17 cellular contexts compared by ENCODE assay signal in the genomic region with DNA sequence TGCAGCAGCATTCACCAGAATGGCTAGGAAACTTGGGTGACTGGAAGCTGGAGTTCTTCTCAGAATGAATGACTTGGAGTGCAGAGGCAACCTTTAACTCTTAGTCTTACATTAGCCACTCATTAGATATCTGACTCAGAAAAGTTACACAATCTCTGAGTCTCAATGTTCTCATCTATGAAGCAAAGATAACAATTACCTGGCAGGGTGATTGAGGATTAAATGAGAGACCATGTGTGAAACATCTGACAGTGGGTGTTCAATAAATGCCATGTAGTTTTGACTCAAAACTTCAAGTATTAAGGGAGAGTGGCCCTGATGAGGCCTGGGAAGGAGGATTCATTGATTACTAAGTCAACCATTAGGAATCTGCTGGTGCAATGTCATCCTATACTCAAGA. TPM values are rescaled to one million over a fixed set of nuclear protein-coding genes. Genes with fewer than 3 reads are reported as not detected.
A peak's percentile ranks its signal among the peaks of the same experiment; 100 is the strongest.
DNase-seq lines count a peak whose midpoint lies in the region; ATAC-seq, FAIRE-seq and TF ChIP-seq lines count a peak whose summit lies in the region.
"Had no signal": no experiment of that assay in that cellular context is flagged by ENCODE, and none has a peak within 500 bp of the region (broad histone marks: within the 10 kb centered on the region; RNA-seq: fewer than 3 reads in every experiment).

No MANE protein-coding gene starts in this region.

- no peak for TF ChIP-seq RAD21 in HepG2 (CRISPR knock-in tag; IDR thresholded peaks at IDR 0.05)

- CTCF ChIA-PET in BJ (lab: Yijun Ruan, JAX): no interaction called here
- CTCF ChIA-PET in HepG2 (lab: Yijun Ruan, JAX; ENCODE audit: low intra/inter-chr PET ratio, low total read pairs): no interaction called here

- FAIRE-seq in HepG2 (lab: Jason Lieb, UNC): no peak
- FAIRE-seq: colon, endothelial cell of umbilical vein had no signal

- H3K4me1 ChIP-seq in HepG2 (ENCODE audit: insufficient read depth, low read length) (no peaks in the 10 kb centered on the region), osteoblast (ENCODE audit: insufficient read depth, low read length) (no peaks in the 10 kb centered on the region), lower lobe of right lung (no peaks in the 10 kb centered on the region)
- H3K4me1 ChIP-seq: neural progenitor cell had no signal

- no peak overlapping the region for H3K9ac ChIP-seq in HepG2 (ENCODE audit: insufficient read depth, low read depth, low read length)
- H3K9ac ChIP-seq: neural progenitor cell had no signal

- H3K9me3 ChIP-seq in HepG2 (ENCODE audit: low read length) (no peaks in the 10 kb centered on the region), osteoblast (ENCODE audit: low read depth, low read length) (no peaks in the 10 kb centered on the region), lower lobe of right lung (no peaks in the 10 kb centered on the region)
- H3K9me3 ChIP-seq: right atrium auricular region had no signal

- H3K4me2 ChIP-seq in HepG2 (ENCODE audit: low read depth, low read length) (no peak overlapping the region), osteoblast (ENCODE audit: insufficient read depth, low read length) (no peak overlapping the region)
- H3K4me2 ChIP-seq: neural progenitor cell had no signal

- POLR2A ChIA-PET in BJ (lab: Charles Lee) (no interaction called here), HepG2 (lab: Yijun Ruan, JAX) (no interaction called here)

- no TSS peak for BruUV-seq in HepG2 (replicated peaks; lab: Mats Ljungman, UMichigan)

- TF ChIP-seq POLR2A in HepG2 (IDR thresholded peaks at IDR 0.05; ENCODE audit: insufficient read depth in 1 of 2, low read depth in 2 of 2, low read length in 2 of 2): no peak

- no peak for TF ChIP-seq EP300 in HepG2 (IDR thresholded peaks at IDR 0.05; ENCODE audit: low read depth in 2 of 2, low read length in 2 of 2)
- no peak for TF ChIP-seq EP300 in HepG2 (CRISPR knock-in tag; IDR thresholded peaks at IDR 0.05; ENCODE audit: borderline replicate concordance)

- ATAC-seq in HepG2 (no peak), HG02763 (IDR thresholded peaks at IDR 0.05; ENCODE audit: unreplicated experiment) (no peak), lower lobe of right lung (no peak)
- ATAC-seq: activated naive CD8-positive, alpha-beta T cell treated with anti-CD3 and anti-CD28 coated beads, Interleukin-2, amount 50 U/mL, for 24 hours; T-helper 17 cell had no signal

- no peaks in the 10 kb centered on the region for H3K36me3 ChIP-seq in BJ (ENCODE audit: control insufficient read depth, insufficient read depth, low read length)
- H3K36me3 ChIP-seq in HepG2 (replicated peaks in 1 of 2; ENCODE audit: control insufficient read depth in 1 of 2, insufficient read depth in 2 of 2, low read length in 2 of 2): peaks cover 0 to 2% of the 10 kb centered on the region in 2 experiments; a peak in 1 of 5 replicates
- H3K36me3 ChIP-seq in osteoblast (ENCODE audit: insufficient read depth, low read length): no peaks in the 10 kb centered on the region
- peaks cover 6% of the 10 kb centered on the region for H3K36me3 ChIP-seq in lower lobe of right lung
- H3K36me3 ChIP-seq: neural progenitor cell had no signal

- H3K27me3 ChIP-seq in BJ (ENCODE audit: control insufficient read depth, insufficient read depth, low read length) (no peaks in the 10 kb centered on the region), HepG2 (ENCODE audit: control insufficient read depth in 1 of 2, insufficient read depth in 2 of 2, low read length in 2 of 2) (no peaks in the 10 kb centered on the region), osteoblast (ENCODE audit: insufficient read depth, low read length) (no peaks in the 10 kb centered on the region), lower lobe of right lung (ENCODE audit: low read depth) (no peaks in the 10 kb centered on the region)
- H3K27me3 ChIP-seq: neural progenitor cell, right atrium auricular region had no signal

- H3K79me2 ChIP-seq in HepG2 (ENCODE audit: insufficient read depth, low read length) (no peaks in the 10 kb centered on the region), osteoblast (ENCODE audit: insufficient read depth, low read length) (no peaks in the 10 kb centered on the region)

- TF ChIP-seq CTCF in BJ (IDR thresholded peaks at IDR 0.05; ENCODE audit: insufficient read depth, low read depth, low read length) (no peak), epithelial cell of esophagus (IDR thresholded peaks at IDR 0.05; ENCODE audit: insufficient read depth, low read depth, low read length, missing control alignments) (no peak), HepG2 (CRISPR knock-in tag; IDR thresholded peaks at IDR 0.05) (no peak), osteoblast (IDR thresholded peaks at IDR 0.05; ENCODE audit: extremely low read depth, low read depth, low read length) (no peak), lower lobe of right lung (IDR thresholded peaks at IDR 0.05) (no peak)

- in situ Hi-C loops in HepG2 (cut with HindIII; ENCODE audit: extremely low pct_ligation_motif_present, low pct_unique_long_range_greater_than_20kb): no loop called here

- DNase-seq in BJ (ENCODE audit: low read depth) (peak; percentile 1), M059J (ENCODE audit: low read depth) (peak; percentile 12), epithelial cell of esophagus (ENCODE audit: low read depth) (peak; percentile 84), HepG2 (ENCODE audit: low spot score) (no peak), osteoblast (ENCODE audit: insufficient read length, low spot score, missing footprints) (no peak), lower lobe of right lung (no peak)
- no peak for DNase-seq in activated CD4-positive, alpha-beta T cell treated with anti-CD3 and anti-CD28 coated beads for 48 hours
- DNase-seq: activated B cell treated with CpG ODN at 0.5 μM for 24 hours; activated CD8-positive, alpha-beta memory T cell treated with anti-CD3 and anti-CD28 coated beads for 24 hours; activated naive CD8-positive, alpha-beta T cell treated with anti-CD3 and anti-CD28 coated beads, Interleukin-2, amount 50 U/mL, for 24 hours; substantia nigra; T-helper 17 cell had no signal

- H4K20me1 ChIP-seq in HepG2 (ENCODE audit: insufficient read depth, low read length): no peaks in the 10 kb centered on the region
- H4K20me1 ChIP-seq in osteoblast (ENCODE audit: insufficient read depth, low read length): no peaks in the 10 kb centered on the region

- H3K4me3 ChIP-seq in BJ (ENCODE audit: low read depth, low read length) (no peak overlapping the region), epithelial cell of esophagus (ENCODE audit: low read length) (no peak overlapping the region), HepG2 (replicated peaks in 1 of 3; ENCODE audit: insufficient read depth in 1 of 3, low read depth in 2 of 3, low read length in 3 of 3) (no peak overlapping the region), osteoblast (ENCODE audit: insufficient read depth, low read length) (no peak overlapping the region), lower lobe of right lung (no peak overlapping the region)
- H3K4me3 ChIP-seq: neural progenitor cell, right atrium auricular region had no signal

- H3K27ac ChIP-seq in HepG2 (ENCODE audit: extremely low read length, insufficient read depth, low read length) (no peak overlapping the region), osteoblast (ENCODE audit: low read depth, low read length) (no peak overlapping the region), lower lobe of right lung (no peak overlapping the region)
- H3K27ac ChIP-seq: neural progenitor cell, right atrium auricular region had no signal

- no peak overlapping the region for H2AFZ ChIP-seq in HepG2 (ENCODE audit: low read length)
- H2AFZ ChIP-seq in osteoblast (ENCODE audit: low read length): no peak overlapping the region
- H2AFZ ChIP-seq: neural progenitor cell had no signal

- intact Hi-C loops in HepG2 (cut with micrococcal nuclease; ENCODE audit: unreplicated experiment): no loop called here
- intact Hi-C loops in lower lobe of right lung (cut with DNase I): no loop called here

TF ChIP-seq in HepG2, 621 proteins besides CTCF, POLR2A, EP300 and RAD21:
- TF ChIP-seq ZNF234 (CRISPR knock-in tag; conservative IDR thresholded peaks at IDR 0.05) (no peak), CEBPB (IDR thresholded peaks at IDR 0.05; ENCODE audit: borderline replicate concordance, low read depth, low read length) (0 out of 2 replicates have a peak, but pooled peaks have one; percentile 0)
TF ChIP-seq in HepG2: peak in this region for 1.

RNA-seq across cellular contexts. Expression of a gene that starts 48.3 kb away (rescaled TPM):
- polyA plus RNA-seq in BJ (2011; rRNA removed): 71.5 and 140 TPM in 2 replicates
- polyA minus RNA-seq in BJ (2011; rRNA and poly(A)+ RNA removed): 52.0 and 54.0 TPM in 2 replicates
- total RNA-seq in M059J (2014; rRNA removed; shearing (Covaris generic)): 216 and 237 TPM in 2 replicates
- 172 and 263 TPM in 2 replicates for total RNA-seq in HepG2 (2016; rRNA removed; fragmentation: Illumina TruSeq; extraction: Trizol)
- 40.9 and 41.5 TPM in 2 replicates for total RNA-seq in HepG2 (2016; cell fraction: cytosol; rRNA removed; fragmentation: Illumina TruSeq; extraction: Trizol; ENCODE audit: low read depth)
- 168 and 279 TPM in 2 replicates for total RNA-seq in HepG2 (2016; cell fraction: insoluble cytoplasmic fraction; rRNA removed; fragmentation: Illumina TruSeq; extraction: Trizol)
- total RNA-seq in HepG2 (2016; cell fraction: membrane; rRNA removed; fragmentation: Illumina TruSeq; extraction: Trizol): 76.2 and 78.8 TPM in 2 replicates
- 92.2 and 97.3 TPM in 2 replicates for total RNA-seq in HepG2 (2016; cell fraction: nucleus; rRNA removed; fragmentation: Illumina TruSeq; extraction: Trizol)
- polyA plus RNA-seq in HepG2 (2011; rRNA removed): 79.7 and 114 TPM in 2 replicates
- 54.9 and 80.4 TPM in 2 replicates for polyA plus RNA-seq in HepG2 (2011; cell fraction: cytosol; rRNA removed)
- polyA plus RNA-seq in HepG2 (2011; cell fraction: nucleus; rRNA removed): 23.9 and 30.0 TPM in 2 replicates
- polyA plus RNA-seq in HepG2 (2012): 64.3 and 84.1 TPM in 2 replicates
- 35.6 and 39.9 TPM in 2 replicates for polyA plus RNA-seq in HepG2 (2016; cell fraction: cytosol; fragmentation: Illumina TruSeq; extraction: Trizol; ENCODE audit: low read depth)
- 291 and 306 TPM in 2 replicates for polyA plus RNA-seq in HepG2 (2016; cell fraction: insoluble cytoplasmic fraction; fragmentation: Illumina TruSeq; extraction: Trizol; ENCODE audit: low read depth)
- 65.0 and 74.0 TPM in 2 replicates for polyA plus RNA-seq in HepG2 (2016; cell fraction: membrane; fragmentation: Illumina TruSeq; extraction: Trizol; ENCODE audit: low read depth)
- 95.6 and 101 TPM in 2 replicates for polyA plus RNA-seq in HepG2 (2016; cell fraction: nucleus; fragmentation: Illumina TruSeq; extraction: Trizol; ENCODE audit: insufficient read depth, low read depth)
- polyA minus RNA-seq in HepG2 (2011; rRNA and poly(A)+ RNA removed; ENCODE audit: low replicate concordance): 86.3 and 206 TPM in 2 replicates
- 40.4 and 45.5 TPM in 2 replicates for polyA minus RNA-seq in HepG2 (2011; cell fraction: cytosol; rRNA and poly(A)+ RNA removed)
- polyA minus RNA-seq in HepG2 (2011; cell fraction: nucleus; rRNA and poly(A)+ RNA removed): 115 and 131 TPM in 2 replicates
- total RNA-seq in osteoblast: 82.8 and 92.6 TPM in 2 replicates
- 48.4 TPM for total RNA-seq in lower lobe of right lung

Comparison
In these comparisons a context has a peak if more than half of its experiments do, and no peak if none do; other contexts are left out.
1. DNase-seq: peak in BJ (single experiment), M059J (single experiment) and epithelial cell of esophagus (single experiment); none in HepG2 (single experiment), osteoblast (single experiment), lower lobe of right lung (single experiment) and activated CD4-positive, alpha-beta T cell treated with anti-CD3 and anti-CD28 coated beads for 48 hours (single experiment).